Comparison of ENCODE assay signal across 8 cellular contexts in genomic region chr19:27802293-27802692, GRCh38.
A peak's percentile ranks its signal among the peaks of the same experiment; 100 is the strongest.
DNase-seq lines count a peak whose midpoint lies in the region; ATAC-seq, FAIRE-seq and TF ChIP-seq lines count a peak whose summit lies in the region.
"Not testable (repeated sequence)": the region's sequence is repeated elsewhere in the genome, so short reads cannot be mapped to it uniquely, and the experiment has no call there.

No MANE protein-coding gene starts in this region.

- H3K23me2 ChIP-seq in H1 (ENCODE audit: low read depth, low read length): not testable (repeated sequence)

- POLR2A ChIA-PET in BJ (lab: Charles Lee); HCT116 (lab: Charles Lee); PC-9 (lab: Charles Lee; ENCODE audit: unreplicated experiment); activated CD8-positive, alpha-beta T cell treated with anti-CD3 and anti-CD28 coated beads for 36 hours (lab: Charles Lee); H1 (lab: Charles Lee; ENCODE audit: partially characterized antibody): not testable (repeated sequence)

- H3K4me3 Mint-ChIP-seq in activated CD8-positive, alpha-beta T cell treated with anti-CD3 and anti-CD28 coated beads for 36 hours: not testable (repeated sequence)

- not testable (repeated sequence) for H3K27ac Mint-ChIP-seq in activated CD8-positive, alpha-beta T cell treated with anti-CD3 and anti-CD28 coated beads for 36 hours

- H3K4me1 ChIP-seq in HCT116 (ENCODE audit: control insufficient read depth in 1 of 2, insufficient read depth in 2 of 2, low read length in 2 of 2); PC-9 (replicated peaks; ENCODE audit: insufficient read depth); H1 (replicated peaks in 1 of 4; ENCODE audit: control insufficient read depth in 3 of 4, insufficient read depth in 4 of 4, low read length in 3 of 4); mesenchymal stem cell (ENCODE audit: control insufficient read depth, insufficient read depth, low read depth, low read length): not testable (repeated sequence)

- H4K20me1 ChIP-seq in HCT116 (ENCODE audit: insufficient read depth); PC-9 (ENCODE audit: insufficient read depth); H1 (replicated peaks in 1 of 2; ENCODE audit: control insufficient read depth in 1 of 2, insufficient read depth in 2 of 2, low read length in 2 of 2): not testable (repeated sequence)

- not testable (repeated sequence) for H4K8ac ChIP-seq in H1 (ENCODE audit: extremely low read depth, insufficient read depth, low read length); mesenchymal stem cell (ENCODE audit: low read length)

- 48% methylated on average over 15 of the region's 15 CpGs; no CpG with 5 or more reads in 1 of the 2 experiments for WGBS in H1 (ENCODE audit: extremely low coverage in 1 of 2, insufficient coverage in 1 of 2, insufficient read length in 1 of 2, insufficient replicate concordance in 2 of 2, low coverage in 1 of 2, low lambda C conversion rate in 2 of 2, missing lambda C conversion rate in 1 of 2), 2 experiments
- WGBS in mesenchymal stem cell: 51% methylated on average over 14 of the region's 15 CpGs

- not testable (repeated sequence) for H3K4me3 ChIP-seq in BJ (ENCODE audit: low read depth, low read length); HCT116 (replicated peaks in 1 of 2; ENCODE audit: low read depth in 1 of 2, low read length in 2 of 2); PC-9; H1 (ENCODE audit: extremely low read depth in 1 of 4, insufficient read depth in 2 of 4, low read depth in 3 of 4, low read length in 4 of 4); mesenchymal stem cell (ENCODE audit: insufficient read depth in 1 of 2, low read depth in 1 of 2, low read length in 2 of 2)

- H3K36me3 Mint-ChIP-seq in activated CD8-positive, alpha-beta T cell treated with anti-CD3 and anti-CD28 coated beads for 36 hours (ENCODE audit: low read depth): peaks cover 64% of the 10 kb centered on the region

- TF ChIP-seq CTCF in BJ (IDR thresholded peaks at IDR 0.05; ENCODE audit: insufficient read depth, low read depth, low read length) (peak; percentile 36), HCT116 (IDR thresholded peaks at IDR 0.05 in 2 of 3, conservative IDR thresholded peaks at IDR 0.05 in 1 of 3; ENCODE audit: borderline replicate concordance in 1 of 3, insufficient read depth in 1 of 3, low read depth in 2 of 3, low read length in 2 of 3) (peak in 2 of 3 experiments; percentile 51 to 58; a peak in 4 of 6 replicates), PC-9 (conservative IDR thresholded peaks at IDR 0.05) (peak; percentile 44; the same call in 1 of the 2 replicates), H1 (IDR thresholded peaks at IDR 0.05; ENCODE audit: control extremely low read depth in 1 of 3, insufficient read depth in 1 of 3, low read depth in 1 of 3, low read length in 3 of 3) (peak; percentile 58 to 59 (median 59))
- TF ChIP-seq CTCF in activated CD8-positive, alpha-beta T cell treated with anti-CD3 and anti-CD28 coated beads for 36 hours (IDR thresholded peaks at IDR 0.05): not testable (repeated sequence)

- peak; percentile 46 for ATAC-seq in HCT116
- not testable (repeated sequence) for ATAC-seq in activated CD8-positive, alpha-beta T cell treated with anti-CD3 and anti-CD28 coated beads for 36 hours; Right ventricle myocardium superior (ENCODE audit: poor library complexity); stimulated activated naive CD8-positive, alpha-beta T cell treated with anti-CD3 and anti-CD28 coated beads, Interleukin-15, Interleukin-2, amounts not matched to agents 100 U/mL and 50 U/mL, for 24 hours

- H3K4me1 Mint-ChIP-seq in activated CD8-positive, alpha-beta T cell treated with anti-CD3 and anti-CD28 coated beads for 36 hours (ENCODE audit: low read depth): peaks cover 13% of the 10 kb centered on the region

- not testable (repeated sequence) for BruUV-seq in HCT116 (replicated peaks; lab: Mats Ljungman, UMichigan); PC-9 (replicated peaks; lab: Mats Ljungman, UMichigan)

- H4K91ac ChIP-seq in H1 (replicated peaks; ENCODE audit: insufficient read length, low read length); mesenchymal stem cell (ENCODE audit: low read length): not testable (repeated sequence)

- not testable (repeated sequence) for TF ChIP-seq EP300 in H1 (IDR thresholded peaks at IDR 0.05; ENCODE audit: borderline replicate concordance in 1 of 2, low read depth in 2 of 2, low read length in 2 of 2)

- H4K5ac ChIP-seq in H1 (ENCODE audit: insufficient read length, low read depth, low read length): not testable (repeated sequence)

- H3K27me3 Mint-ChIP-seq in activated CD8-positive, alpha-beta T cell treated with anti-CD3 and anti-CD28 coated beads for 36 hours: not testable (repeated sequence)

- not testable (repeated sequence) for H3K36me3 ChIP-seq in BJ (ENCODE audit: control insufficient read depth, insufficient read depth, low read length); HCT116 (ENCODE audit: control insufficient read depth in 1 of 2, insufficient read depth in 2 of 2, low read length in 2 of 2); PC-9 (ENCODE audit: low read depth); H1 (ENCODE audit: control insufficient read depth in 2 of 4, insufficient read depth in 4 of 4, low read length in 3 of 4)
- H3K36me3 ChIP-seq in mesenchymal stem cell (ENCODE audit: control insufficient read depth in 1 of 2, insufficient read depth in 2 of 2, low read depth in 1 of 2, low read length in 2 of 2): peaks cover 19 to 21% of the 10 kb centered on the region in 2 experiments

- not testable (repeated sequence) for H3F3A ChIP-seq in PC-9 (ENCODE audit: insufficient read depth, low read depth)

- not testable (repeated sequence) for H3K79me1 ChIP-seq in H1 (ENCODE audit: low read depth, low read length)
- H3K79me1 ChIP-seq in mesenchymal stem cell (replicated peaks; ENCODE audit: low read length, poor library complexity, severe bottlenecking): peaks cover 36% of the 10 kb centered on the region

- RAD21 ChIA-PET in HCT116 (lab: Charles Lee; ENCODE audit: low non-redundant PET in 1 of 2, low total read pairs in 2 of 2, uncharacterized antibody in 2 of 2, unreplicated experiment in 2 of 2): not testable (repeated sequence)

- not testable (repeated sequence) for H3K23ac ChIP-seq in H1 (ENCODE audit: insufficient read length); mesenchymal stem cell (ENCODE audit: low read length in 2 of 2)

- H3K27me3 ChIP-seq in BJ (ENCODE audit: control insufficient read depth, insufficient read depth, low read length); HCT116 (ENCODE audit: insufficient read depth, low read length); PC-9 (ENCODE audit: insufficient read depth, low read depth); H1 (replicated peaks in 1 of 4; ENCODE audit: control insufficient read depth in 3 of 4, extremely low read depth in 1 of 4, insufficient read depth in 3 of 4, low read length in 3 of 4); mesenchymal stem cell (ENCODE audit: control insufficient read depth in 1 of 2, insufficient read depth in 1 of 2, low read length in 2 of 2): not testable (repeated sequence)

- not testable (repeated sequence) for H3K9ac ChIP-seq in HCT116 (ENCODE audit: low read length); H1 (replicated peaks in 1 of 4; ENCODE audit: extremely low read depth in 1 of 4, low read depth in 3 of 4, low read length in 3 of 4); mesenchymal stem cell (ENCODE audit: low read length)

- TF ChIP-seq POLR2A in HCT116 (IDR thresholded peaks at IDR 0.05; ENCODE audit: borderline replicate concordance, extremely low read depth, insufficient read depth, insufficient read length); H1 (IDR thresholded peaks at IDR 0.05; ENCODE audit: control extremely low read depth in 1 of 2, low read depth in 2 of 2, low read length in 2 of 2): not testable (repeated sequence)

- H3K27ac ChIP-seq in HCT116 (ENCODE audit: low read depth, low read length); PC-9; H1 (ENCODE audit: low read depth, low read length); mesenchymal stem cell (ENCODE audit: low read length, poor library complexity, severe bottlenecking): not testable (repeated sequence)

- H3K4me2 ChIP-seq in HCT116 (ENCODE audit: low read length); PC-9; H1 (ENCODE audit: insufficient read depth in 1 of 2, low read depth in 2 of 2, low read length in 2 of 2); mesenchymal stem cell (ENCODE audit: low read length, poor library complexity, severe bottlenecking): not testable (repeated sequence)

- CTCF ChIA-PET in BJ (lab: Yijun Ruan, JAX); PC-9 (lab: Charles Lee); H1 (lab: Charles Lee; ENCODE audit: partially characterized antibody): not testable (repeated sequence)
- CTCF ChIA-PET in HCT116 (lab: Charles Lee): interaction anchor here (1.4 kb wide), 1 partner anchor 10 kb away, joined by 3 read pairs; no protein-coding TSS in a partner anchor
- CTCF ChIA-PET in activated CD8-positive, alpha-beta T cell treated with anti-CD3 and anti-CD28 coated beads for 36 hours (lab: Charles Lee): interaction anchor here (1.3 to 1.9 kb wide), 2 partner anchors 8 to 10 kb away, joined by 4 read pairs; no protein-coding TSS in a partner anchor

- not testable (repeated sequence) for DNase-seq in BJ (ENCODE audit: low read depth); PC-9
- DNase-seq in HCT116 (ENCODE audit: low read depth, low spot score): peak; percentile 15
- peak; percentile 27 for DNase-seq in activated CD8-positive, alpha-beta T cell treated with anti-CD3 and anti-CD28 coated beads for 36 hours
- DNase-seq in H1 (ENCODE audit: low read depth in 1 of 2, low spot score in 2 of 2): peak in 1 of 2 experiments; percentile 73
- peak; percentile 52 for DNase-seq in Right ventricle myocardium superior
- peak; percentile 23 for DNase-seq in mesenchymal stem cell
- DNase-seq in stimulated activated naive CD8-positive, alpha-beta T cell treated with anti-CD3 and anti-CD28 coated beads, Interleukin-15, Interleukin-2, amounts not matched to agents 100 U/mL and 50 U/mL, for 24 hours: peak; percentile 9

- intact Hi-C loops in HCT116 (cut with micrococcal nuclease); PC-9 (cut with micrococcal nuclease; ENCODE audit: unreplicated experiment); activated CD8-positive, alpha-beta T cell treated with anti-CD3 and anti-CD28 coated beads for 36 hours (cut with micrococcal nuclease); Right ventricle myocardium superior (cut with DNase I): not testable (repeated sequence)

- not testable (repeated sequence) for H3K18ac ChIP-seq in H1 (ENCODE audit: extremely low read depth, low read length); mesenchymal stem cell (ENCODE audit: low read depth in 1 of 2, low read length in 2 of 2)

- not testable (repeated sequence) for H2BK5ac ChIP-seq in H1 (ENCODE audit: low read depth, low read length); mesenchymal stem cell (ENCODE audit: low read depth, low read length, poor library complexity, severe bottlenecking)

- H3K56ac ChIP-seq in H1 (replicated peaks; ENCODE audit: insufficient read length, low read depth, low read length): not testable (repeated sequence)

- not testable (repeated sequence) for H3K4ac ChIP-seq in H1 (replicated peaks; ENCODE audit: insufficient read length, low read depth, low read length); mesenchymal stem cell (ENCODE audit: low read depth in 1 of 2, low read length in 2 of 2)

- H3K14ac ChIP-seq in H1 (ENCODE audit: insufficient read length); mesenchymal stem cell (ENCODE audit: low read length in 2 of 2): not testable (repeated sequence)

- FAIRE-seq in H1 (lab: Jason Lieb, UNC): not testable (repeated sequence)

- H3K9me3 Mint-ChIP-seq in activated CD8-positive, alpha-beta T cell treated with anti-CD3 and anti-CD28 coated beads for 36 hours: not testable (repeated sequence)

- H2AK5ac ChIP-seq in H1 (ENCODE audit: low read depth, low read length); mesenchymal stem cell (ENCODE audit: low read length, severe bottlenecking): not testable (repeated sequence)

- not testable (repeated sequence) for H2BK12ac ChIP-seq in H1 (ENCODE audit: low read depth, low read length); mesenchymal stem cell (ENCODE audit: low read length in 2 of 2)

- not testable (repeated sequence) for H2BK20ac ChIP-seq in H1 (ENCODE audit: low read length)

- not testable (repeated sequence) for H2AFZ ChIP-seq in HCT116 (ENCODE audit: low read depth, low read length, poor library complexity, severe bottlenecking); PC-9; H1 (ENCODE audit: low read length); mesenchymal stem cell (ENCODE audit: low read depth, low read length)

- not testable (repeated sequence) for H2BK120ac ChIP-seq in H1 (replicated peaks; ENCODE audit: low read depth, low read length); mesenchymal stem cell (ENCODE audit: low read depth, low read length)

- H3K9me3 ChIP-seq in HCT116 (ENCODE audit: control insufficient read depth in 1 of 2, insufficient read depth in 1 of 2, low read depth in 1 of 2, low read length in 2 of 2); PC-9 (ENCODE audit: insufficient read depth, low read depth); mesenchymal stem cell (ENCODE audit: control insufficient read depth, low read length): not testable (repeated sequence)
- H3K9me3 ChIP-seq in H1 (ENCODE audit: insufficient read depth in 2 of 2, low read depth in 1 of 2, low read length in 1 of 2): peaks cover 3 to 22% of the 10 kb centered on the region in 2 experiments; a peak in 2 of 4 replicates

- H2BK15ac ChIP-seq in H1 (ENCODE audit: low read length); mesenchymal stem cell (ENCODE audit: low read depth, poor library complexity, severe bottlenecking): not testable (repeated sequence)

- H3K79me2 ChIP-seq in HCT116 (ENCODE audit: insufficient read depth, low read length): peaks cover 17% of the 10 kb centered on the region
- not testable (repeated sequence) for H3K79me2 ChIP-seq in PC-9 (ENCODE audit: low read depth); H1 (ENCODE audit: control insufficient read depth in 1 of 2, insufficient read depth in 2 of 2, low read length in 2 of 2)

- TF ChIP-seq RAD21 in HCT116 (IDR thresholded peaks at IDR 0.05; ENCODE audit: low read depth) (peak; percentile 25; the same call in 1 of the 2 replicates), H1 (IDR thresholded peaks at IDR 0.05 in 1 of 2, conservative IDR thresholded peaks at IDR 0.05 in 1 of 2; ENCODE audit: low read depth in 2 of 2, low read length in 2 of 2) (peak; percentile 63)

- not testable (repeated sequence) for H3K9me2 ChIP-seq in HCT116 (ENCODE audit: insufficient read depth); PC-9 (ENCODE audit: insufficient read depth)
